Comparison of ENCODE assay signal across 16 cellular contexts in genomic region chr4:87041142-87041541, GRCh38.
DNase-seq lines count a peak whose midpoint lies in the region; ATAC-seq and TF ChIP-seq lines count a peak whose summit lies in the region.
"Had no signal": no experiment of that assay in that cellular context is flagged by ENCODE, and none has a peak within 500 bp of the region (broad histone marks: within the 10 kb centered on the region; RNA-seq: fewer than 3 reads in every experiment).

No MANE protein-coding gene starts in this region.

- no peak overlapping the region for H3K23ac ChIP-seq in IMR-90 (ENCODE audit: low read depth, low read length)

- H2AK9ac ChIP-seq in IMR-90 (replicated peaks; ENCODE audit: low read depth, low read length, poor library complexity), result no peak overlapping the region

- no peaks in the 10 kb centered on the region for H3K9me3 ChIP-seq in IMR-90 (ENCODE audit: control insufficient read depth, insufficient read depth, low read length)
- H3K9me3 ChIP-seq in right cardiac atrium (ENCODE audit: control insufficient read depth, low read length), result no peaks in the 10 kb centered on the region
- no peaks in the 10 kb centered on the region for H3K9me3 ChIP-seq in stomach smooth muscle (ENCODE audit: control insufficient read depth in 2 of 2, low read length in 2 of 2)
- H3K9me3 ChIP-seq in mucosa of descending colon, result no peaks in the 10 kb centered on the region
- H3K9me3 ChIP-seq: colonic mucosa had no signal

- TF ChIP-seq CTCF in IMR-90 (conservative IDR thresholded peaks at IDR 0.05; ENCODE audit: low read depth, low read length) (no peak), brain microvascular endothelial cell (IDR thresholded peaks at IDR 0.05; ENCODE audit: low read depth, low read length, missing control alignments) (no peak), mucosa of descending colon (IDR thresholded peaks at IDR 0.05) (no peak)

- H4K91ac ChIP-seq in IMR-90 (ENCODE audit: insufficient read depth, low read depth, low read length), result no peak overlapping the region

- H3K18ac ChIP-seq in IMR-90 (ENCODE audit: low read depth, low read length), result no peak overlapping the region

- H3K36me3 ChIP-seq in IMR-90 (ENCODE audit: control insufficient read depth, insufficient read depth, low read length) (no peaks in the 10 kb centered on the region), brain microvascular endothelial cell (replicated peaks) (no peaks in the 10 kb centered on the region), stomach smooth muscle (ENCODE audit: control insufficient read depth in 2 of 2, insufficient read depth in 2 of 2, low read length in 2 of 2) (no peaks in the 10 kb centered on the region), mucosa of descending colon (ENCODE audit: low read depth) (no peaks in the 10 kb centered on the region)
- H3K36me3 ChIP-seq: colonic mucosa had no signal

- no peak overlapping the region for H2AK5ac ChIP-seq in IMR-90 (ENCODE audit: low read depth, low read length)

- H3K14ac ChIP-seq in IMR-90 (replicated peaks; ENCODE audit: low read depth, low read length), result no peak overlapping the region

- H3K4me3 ChIP-seq in IMR-90 (ENCODE audit: insufficient read depth, low read depth, low read length) (no peak overlapping the region), brain microvascular endothelial cell (ENCODE audit: low read depth, low read length) (no peak overlapping the region), right cardiac atrium (ENCODE audit: low read length) (no peak overlapping the region), stomach smooth muscle (ENCODE audit: low read length in 2 of 2) (peak overlapping the region in 1 of 2 donors; percentile 22), mucosa of descending colon (no peak overlapping the region)
- H3K4me3 ChIP-seq: colonic mucosa, SK-N-MC had no signal

- ATAC-seq in IMR-90 (ENCODE audit: low read depth) (no peak), right cardiac atrium (peak; percentile 41 to 48), mucosa of descending colon (no peak), GM19351 (IDR thresholded peaks at IDR 0.05; ENCODE audit: unreplicated experiment) (no peak), HG03196 (IDR thresholded peaks at IDR 0.05; ENCODE audit: unreplicated experiment) (no peak)

- TF ChIP-seq POLR2A in IMR-90 (IDR thresholded peaks at IDR 0.05; ENCODE audit: low read depth, low read length), result no peak

- H3K4ac ChIP-seq in IMR-90 (ENCODE audit: low read depth, low read length), result no peak overlapping the region

- no peak overlapping the region for H3K56ac ChIP-seq in IMR-90 (ENCODE audit: extremely low read depth, insufficient read depth, low read length)

- no peak overlapping the region for H2AFZ ChIP-seq in IMR-90 (replicated peaks; ENCODE audit: low read length, poor library complexity)

- no peak overlapping the region for H2BK5ac ChIP-seq in IMR-90 (ENCODE audit: low read depth, low read length, poor library complexity, severe bottlenecking)

- no peak overlapping the region for H2BK20ac ChIP-seq in IMR-90 (ENCODE audit: low read depth, low read length)

- H2BK120ac ChIP-seq in IMR-90 (ENCODE audit: low read depth, low read length), result no peak overlapping the region

- no TSS peak for BruUV-seq in IMR-90 (replicated peaks; lab: Mats Ljungman, UMichigan)

- no CpG with 5 or more reads among the region's 3 CpGs for whole genome bisulfite sequencing in IMR-90 (ENCODE audit: extremely low coverage in 2 of 2, insufficient read length in 1 of 2), 2 experiments
- 74% methylated on average over 3 of the region's 3 CpGs for WGBS in right cardiac atrium

- no peak overlapping the region for H4K8ac ChIP-seq in IMR-90 (ENCODE audit: low read depth in 2 of 2, low read length in 2 of 2)

- peaks cover 6% of the 10 kb centered on the region; the same call in 1 of the 2 replicates for H3K9me1 ChIP-seq in IMR-90 (ENCODE audit: insufficient read depth, low read length)

- dilution Hi-C loops in IMR-90 (cut with HindIII; ENCODE audit: low sequenced_read_pairs, unreplicated experiment), result no loop called here

- H2BK15ac ChIP-seq in IMR-90 (ENCODE audit: low read depth, low read length), result no peak overlapping the region

- H3K79me1 ChIP-seq in IMR-90 (ENCODE audit: low read depth in 1 of 2, low read length in 2 of 2), result peaks cover 40 to 88% of the 10 kb centered on the region in 2 experiments

- intact Hi-C loops in IMR-90 (cut with micrococcal nuclease), result no loop called here
- intact Hi-C loops in right cardiac atrium (cut with DNase I), result loop anchor here in 1 of 4 donors (5.0 kb wide), 1 partner anchor 34 kb away; no protein-coding TSS in a partner anchor
- intact Hi-C loops in mucosa of descending colon (cut with DNase I, micrococcal nuclease), result no loop called here

- DNase-seq in IMR-90 (peak; percentile 52), brain microvascular endothelial cell (peak; percentile 35), right cardiac atrium (peak in 2 of 3 donors; percentile 55 to 76), mucosa of descending colon (no peak), amniotic stem cell (lab: John Stamatoyannopoulos, UW) (no peak)
- DNase-seq: activated CD8-positive, alpha-beta memory T cell treated with anti-CD3 and anti-CD28 coated beads, Interleukin-2, amount 50 U/mL, for 4 hours; colonic mucosa; NCI-H187; NK-92 treated with Interleukin-12 subunit alpha and Interleukin-12 subunit beta, amount 100 ng/mL, for 24 hours; posterior cingulate gyrus; stimulated activated CD4-positive, alpha-beta T cell treated with anti-CD3 and anti-CD28 coated beads, Interleukin-1b, Interleukin-23, amount 100 ng/mL, for 48 hours; WERI-Rb-1 had no signal

- H4K20me1 ChIP-seq in IMR-90 (ENCODE audit: insufficient read depth, low read length), result peaks cover 41% of the 10 kb centered on the region

- H3K4me1 ChIP-seq in IMR-90 (ENCODE audit: control insufficient read depth, insufficient read depth, low read length), result peaks cover 19% of the 10 kb centered on the region
- peaks cover 46% of the 10 kb centered on the region for H3K4me1 ChIP-seq in right cardiac atrium (ENCODE audit: control insufficient read depth, insufficient read depth, low read length)
- peaks cover 65% of the 10 kb centered on the region for H3K4me1 ChIP-seq in stomach smooth muscle (ENCODE audit: control insufficient read depth, insufficient read depth, low read length)
- peaks cover 29% of the 10 kb centered on the region for H3K4me1 ChIP-seq in mucosa of descending colon (ENCODE audit: low read depth)

- no peak overlapping the region for H4K5ac ChIP-seq in IMR-90 (ENCODE audit: low read depth, low read length)

- no peaks in the 10 kb centered on the region for H3K27me3 ChIP-seq in IMR-90 (ENCODE audit: control insufficient read depth, insufficient read depth, low read length)
- no peaks in the 10 kb centered on the region for H3K27me3 ChIP-seq in brain microvascular endothelial cell (replicated peaks)
- no peaks in the 10 kb centered on the region for H3K27me3 ChIP-seq in right cardiac atrium (ENCODE audit: control insufficient read depth, insufficient read depth)
- H3K27me3 ChIP-seq in stomach smooth muscle (ENCODE audit: control insufficient read depth in 1 of 2, insufficient read depth in 2 of 2, low read length in 2 of 2), result no peaks in the 10 kb centered on the region
- H3K27me3 ChIP-seq: colonic mucosa had no signal

- no peak for TF ChIP-seq RAD21 in IMR-90 (IDR thresholded peaks at IDR 0.05; ENCODE audit: low read length)

- no peak overlapping the region for H3K4me2 ChIP-seq in IMR-90 (ENCODE audit: low read depth, low read length)

- in situ Hi-C loops in IMR-90 (cut with MboI; ENCODE audit: low sequenced_read_pairs), result no loop called here
- in situ Hi-C loops in brain microvascular endothelial cell (cut with HindIII; ENCODE audit: low pct_ligation_motif_present, low sequenced_read_pairs), result no loop called here

- POLR2A ChIA-PET in IMR-90 (lab: Charles Lee; ENCODE audit: unreplicated experiment), result no interaction called here

- no peak overlapping the region for H3K27ac ChIP-seq in IMR-90 (ENCODE audit: insufficient read depth, low read length)
- H3K27ac ChIP-seq in brain microvascular endothelial cell, result no peak overlapping the region
- H3K27ac ChIP-seq in right cardiac atrium (ENCODE audit: low read length), result peak overlapping the region; percentile 93
- peak overlapping the region; percentile 89 for H3K27ac ChIP-seq in stomach smooth muscle (ENCODE audit: low read length)
- H3K27ac ChIP-seq: colonic mucosa, SK-N-MC, WERI-Rb-1 had no signal

- no peak overlapping the region for H3K9ac ChIP-seq in IMR-90 (ENCODE audit: low read depth, low read length)
- no peak overlapping the region for H3K9ac ChIP-seq in stomach smooth muscle (ENCODE audit: low read length in 2 of 2)

- CTCF ChIA-PET in IMR-90 (lab: Yijun Ruan, JAX), result no interaction called here

TF ChIP-seq in IMR-90, 13 proteins besides CTCF, POLR2A, EP300 and RAD21:
- TF ChIP-seq BHLHE40 (IDR thresholded peaks at IDR 0.05; ENCODE audit: low read depth, low read length) (no peak), FOS (IDR thresholded peaks at IDR 0.05; ENCODE audit: low read depth, low read length) (no peak), CEBPB (IDR thresholded peaks at IDR 0.05; ENCODE audit: low read depth, low read length) (no peak), RFX5 (IDR thresholded peaks at IDR 0.05; ENCODE audit: low read depth, low read length) (no peak), RCOR1 (IDR thresholded peaks at IDR 0.05; ENCODE audit: insufficient replicate concordance, low read length) (no peak), MAFK (IDR thresholded peaks at IDR 0.05; ENCODE audit: low read depth, low read length) (no peak), SMC3 (IDR thresholded peaks at IDR 0.05; ENCODE audit: low read depth, low read length) (no peak), USF2 (IDR thresholded peaks at IDR 0.05; ENCODE audit: low read depth, low read length) (no peak), NFE2L2 (IDR thresholded peaks at IDR 0.05; ENCODE audit: low read depth, low read length) (no peak), ELK1 (IDR thresholded peaks at IDR 0.05; ENCODE audit: borderline replicate concordance, low read depth, low read length) (no peak), MXI1 (IDR thresholded peaks at IDR 0.05; ENCODE audit: borderline replicate concordance, low read depth, low read length) (no peak)
TF ChIP-seq in IMR-90: peak in this region for 0.

Comparison
In these comparisons a context has a peak if more than half of its experiments do, and no peak if none do; other contexts are left out.
1. ATAC-seq: peak in right cardiac atrium (2 of 2); none in IMR-90 (single experiment), mucosa of descending colon (single experiment), GM19351 (single experiment) and HG03196 (single experiment).
2. DNase-seq: peak in IMR-90 (single experiment), brain microvascular endothelial cell (single experiment) and right cardiac atrium (2 of 3); none in mucosa of descending colon (0 of 3) and amniotic stem cell (single experiment).
3. H3K27ac ChIP-seq: peak in right cardiac atrium (single experiment) and stomach smooth muscle (single experiment); none in IMR-90 (single experiment) and brain microvascular endothelial cell (single experiment).